ENCODE assay signal across 8 cellular contexts in the genomic region with DNA sequence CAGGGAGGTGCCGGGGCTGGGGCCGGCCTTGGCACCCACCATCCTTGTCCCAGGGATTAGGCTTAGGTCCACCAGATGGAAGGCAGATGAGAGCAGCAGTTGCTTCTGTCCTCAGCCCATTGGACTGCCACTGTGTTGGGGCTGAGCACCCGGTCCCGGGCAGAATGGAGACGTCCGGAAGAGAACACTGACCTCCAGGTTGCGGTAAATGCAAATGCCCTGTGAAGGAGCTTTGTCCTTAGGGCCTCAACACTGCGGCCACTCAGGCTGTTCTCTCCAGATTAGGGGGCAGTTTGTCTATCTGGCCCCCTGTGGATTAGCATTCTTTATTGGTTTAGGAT. TPM values are rescaled to one million over a fixed set of nuclear protein-coding genes. Genes with fewer than 3 reads are reported as not detected.
DNase-seq lines count a peak whose midpoint lies in the region; ATAC-seq and TF ChIP-seq lines count a peak whose summit lies in the region.

TSS of gene SERINC4 (minus strand) at position 276 of the 341 bp plus-strand sequence. CDS start at position 42, 234 bp downstream.

- peaks cover 48% of the 10 kb centered on the region for H3K36me3 Mint-ChIP-seq in activated naive CD8-positive, alpha-beta T cell treated with anti-CD3 and anti-CD28 coated beads for 36 hours
- H3K36me3 Mint-ChIP-seq in stimulated activated memory B cell treated with anti-CD40 and anti-IgM and Interleukin-4, amounts not matched to agents 10 μg/mL and 1 μg/mL and 100 μg/mL, for 72 hours: peaks cover 61% of the 10 kb centered on the region

- H3K27ac Mint-ChIP-seq in activated naive CD8-positive, alpha-beta T cell treated with anti-CD3 and anti-CD28 coated beads for 36 hours: peak within 1 kb of the TSS; percentile 96
- peak within 1 kb of the TSS; percentile 90 for H3K27ac Mint-ChIP-seq in stimulated activated memory B cell treated with anti-CD40 and anti-IgM and Interleukin-4, amounts not matched to agents 10 μg/mL and 1 μg/mL and 100 μg/mL, for 72 hours

- H3K4me1 Mint-ChIP-seq in activated naive CD8-positive, alpha-beta T cell treated with anti-CD3 and anti-CD28 coated beads for 36 hours: peaks cover 45% of the 10 kb centered on the region
- H3K4me1 Mint-ChIP-seq in stimulated activated memory B cell treated with anti-CD40 and anti-IgM and Interleukin-4, amounts not matched to agents 10 μg/mL and 1 μg/mL and 100 μg/mL, for 72 hours: peaks cover 53% of the 10 kb centered on the region

- H3K27me3 ChIP-seq in HL-60 (ENCODE audit: insufficient read depth, poor library complexity, severe bottlenecking) (no peaks in the 10 kb centered on the region), iPS-18a (ENCODE audit: control insufficient read depth, insufficient read depth, low read length) (no peaks in the 10 kb centered on the region)

- DNase-seq in HL-60 (ENCODE audit: low read depth in 1 of 2, low spot score in 1 of 2): no peak
- no peak for DNase-seq in activated naive CD8-positive, alpha-beta T cell treated with anti-CD3 and anti-CD28 coated beads for 36 hours
- no peak for DNase-seq in OCI-M1 (lab: John Stamatoyannopoulos, UW)
- DNase-seq in KG1 (lab: John Stamatoyannopoulos, UW): no peak
- DNase-seq in NCI-H446 treated with DMSO at 0.1 percent for 48 hours (lab: John Stamatoyannopoulos, UW): no peak
- no peak for DNase-seq in activated CD4-positive, alpha-beta T cell treated with anti-CD3 and anti-CD28 coated beads for 1 hour

- H3K27ac ChIP-seq in HL-60 (replicated peaks): peak within 1 kb of the TSS; percentile 80
- no peak within 1 kb of the TSS for H3K27ac ChIP-seq in iPS-18a (ENCODE audit: low read length)

- H3K27me3 Mint-ChIP-seq in activated naive CD8-positive, alpha-beta T cell treated with anti-CD3 and anti-CD28 coated beads for 36 hours: no peaks in the 10 kb centered on the region
- H3K27me3 Mint-ChIP-seq in stimulated activated memory B cell treated with anti-CD40 and anti-IgM and Interleukin-4, amounts not matched to agents 10 μg/mL and 1 μg/mL and 100 μg/mL, for 72 hours: no peaks in the 10 kb centered on the region

- no peak for ATAC-seq in stimulated activated memory B cell treated with anti-CD40 and anti-IgM and Interleukin-4, amounts not matched to agents 10 μg/mL and 1 μg/mL and 100 μg/mL, for 72 hours

- peaks cover 42% of the 10 kb centered on the region for H3K36me3 ChIP-seq in iPS-18a (ENCODE audit: control insufficient read depth, low read depth, low read length)

- no peak for TF ChIP-seq CTCF in HL-60 (IDR thresholded peaks at IDR 0.05; ENCODE audit: insufficient read depth, low read length)

- peaks cover 3% of the 10 kb centered on the region for H3K9me3 Mint-ChIP-seq in activated naive CD8-positive, alpha-beta T cell treated with anti-CD3 and anti-CD28 coated beads for 36 hours
- H3K9me3 Mint-ChIP-seq in stimulated activated memory B cell treated with anti-CD40 and anti-IgM and Interleukin-4, amounts not matched to agents 10 μg/mL and 1 μg/mL and 100 μg/mL, for 72 hours: no peaks in the 10 kb centered on the region

- no peaks in the 10 kb centered on the region for H3K9me3 ChIP-seq in iPS-18a (ENCODE audit: control insufficient read depth, low read depth, low read length)

- peak within 1 kb of the TSS; percentile 58 for H3K9ac ChIP-seq in iPS-18a (ENCODE audit: low read length)

- peak within 1 kb of the TSS; percentile 97 for H3K4me3 Mint-ChIP-seq in activated naive CD8-positive, alpha-beta T cell treated with anti-CD3 and anti-CD28 coated beads for 36 hours
- H3K4me3 Mint-ChIP-seq in stimulated activated memory B cell treated with anti-CD40 and anti-IgM and Interleukin-4, amounts not matched to agents 10 μg/mL and 1 μg/mL and 100 μg/mL, for 72 hours: peak within 1 kb of the TSS; percentile 99

- H3K4me1 ChIP-seq in iPS-18a (ENCODE audit: control insufficient read depth, low read depth, low read length): peaks cover 22% of the 10 kb centered on the region

- H3K4me3 ChIP-seq in HL-60 (replicated peaks; ENCODE audit: insufficient read depth, low read length) (peak within 1 kb of the TSS; percentile 98), iPS-18a (ENCODE audit: low read length) (peak within 1 kb of the TSS; percentile 86)

RNA-seq across cellular contexts. Expression of gene SERINC4, which starts in this region (rescaled TPM):
- under 1 TPM; 0.08 to 0.14 TPM for total RNA-seq in activated naive CD8-positive, alpha-beta T cell treated with anti-CD3 and anti-CD28 coated beads for 36 hours
